1 cellular context compared by ENCODE assay signal in genomic region chr12:48105867-48106563, GRCh38.
A peak's percentile ranks its signal among the peaks of the same experiment; 100 is the strongest.
TF ChIP-seq lines count a peak whose summit lies in the region.

Gene SENP1, minus strand, starts transcription at chr12:48106079. Its CDS starts 4,607 bp downstream, at chr12:48101472.

TF ChIP-seq in HEK293, 187 proteins besides CTCF, POLR2A, EP300 and RAD21 (continued from another document and continues in another):
- TF ChIP-seq ZNF692 (tag by site-specific recombination; IDR thresholded peaks at IDR 0.05) (peak; percentile 74; the same call in 1 of the 2 replicates), ZBTB21 (tag by site-specific recombination; IDR thresholded peaks at IDR 0.05) (peak; percentile 49; the same call in 1 of the 2 replicates), SP7 (tag by site-specific recombination; IDR thresholded peaks at IDR 0.05) (peak; percentile 87), ZNF501 (tag by site-specific recombination; IDR thresholded peaks at IDR 0.05) (peak; percentile 98), SCRT1 (tag by site-specific recombination; IDR thresholded peaks at IDR 0.05; ENCODE audit: borderline replicate concordance) (peak; percentile 93), OVOL3 (tag by site-specific recombination; IDR thresholded peaks at IDR 0.05) (peak; percentile 63), ZNF830 (tag by site-specific recombination; IDR thresholded peaks at IDR 0.05; ENCODE audit: low read depth) (no peak), ZNF510 (tag by site-specific recombination; IDR thresholded peaks at IDR 0.05; ENCODE audit: insufficient replicate concordance) (no peak), ZNF114 (tag by site-specific recombination; IDR thresholded peaks at IDR 0.05) (no peak), ZNF19 (tag by site-specific recombination; IDR thresholded peaks at IDR 0.05; ENCODE audit: low read depth) (no peak), ZNF555 (tag by site-specific recombination; conservative IDR thresholded peaks at IDR 0.05) (no peak), HOXC10 (CRISPR knock-in tag; IDR thresholded peaks at IDR 0.05) (no peak), SALL2 (tag by site-specific recombination; IDR thresholded peaks at IDR 0.05; ENCODE audit: borderline replicate concordance) (no peak), ZNF362 (tag by site-specific recombination; IDR thresholded peaks at IDR 0.05) (no peak), BCL11B (tag by site-specific recombination; IDR thresholded peaks at IDR 0.05; ENCODE audit: low read depth) (peak; percentile 52; the same call in 1 of the 2 replicates), ZNF837 (tag by site-specific recombination; IDR thresholded peaks at IDR 0.05) (peak; percentile 79; the same call in 1 of the 2 replicates), ZNF174 (tag by site-specific recombination; IDR thresholded peaks at IDR 0.05) (no peak), KLF9 (tag by site-specific recombination; IDR thresholded peaks at IDR 0.05; ENCODE audit: low read depth) (peak; percentile 91), ZNF138 (tag by site-specific recombination; IDR thresholded peaks at IDR 0.05; ENCODE audit: borderline replicate concordance) (no peak), ZNF18 (tag by site-specific recombination; IDR thresholded peaks at IDR 0.05) (0 out of 2 replicates have a peak, but pooled peaks have one; percentile 19), ZNF140 (tag by site-specific recombination; IDR thresholded peaks at IDR 0.05) (no peak), REPIN1 (tag by site-specific recombination; IDR thresholded peaks at IDR 0.05; ENCODE audit: low read depth) (peak; percentile 81; the same call in 1 of the 2 replicates), ZNF629 (tag by site-specific recombination; IDR thresholded peaks at IDR 0.05) (peak; percentile 83), ZNF404 (tag by site-specific recombination; IDR thresholded peaks at IDR 0.05) (no peak), MYNN (tag by site-specific recombination; IDR thresholded peaks at IDR 0.05; ENCODE audit: borderline replicate concordance) (no peak), ZNF639 (tag by site-specific recombination; IDR thresholded peaks at IDR 0.05) (peak; percentile 98), ZNF544 (tag by site-specific recombination; IDR thresholded peaks at IDR 0.05) (no peak), RBAK (tag by site-specific recombination; IDR thresholded peaks at IDR 0.05) (no peak), ZNF600 (tag by site-specific recombination; IDR thresholded peaks at IDR 0.05) (peak; percentile 67), ELK4 (IDR thresholded peaks at IDR 0.05; ENCODE audit: borderline replicate concordance, low read depth, low read length) (no peak; the same call in 1 of the 2 replicates), ZNF521 (tag by site-specific recombination; IDR thresholded peaks at IDR 0.05) (no peak), YY1 (tag by site-specific recombination; IDR thresholded peaks at IDR 0.05) (peak; percentile 77), MZF1 (tag by site-specific recombination; IDR thresholded peaks at IDR 0.05; ENCODE audit: borderline replicate concordance) (no peak), ZBTB11 (tag by site-specific recombination; conservative IDR thresholded peaks at IDR 0.05; ENCODE audit: low read depth) (peak; percentile 100), ZNF777 (tag by site-specific recombination; IDR thresholded peaks at IDR 0.05; ENCODE audit: borderline replicate concordance) (no peak), ZXDB (tag by site-specific recombination; IDR thresholded peaks at IDR 0.05) (peak; percentile 94), KLF16 (tag by site-specific recombination; IDR thresholded peaks at IDR 0.05) (peak; percentile 93), ZNF426 (tag by site-specific recombination; IDR thresholded peaks at IDR 0.05) (no peak), ZNF10 (tag by site-specific recombination; IDR thresholded peaks at IDR 0.05) (no peak; the same call in 1 of the 2 replicates), PRDM10 (tag by site-specific recombination; IDR thresholded peaks at IDR 0.05) (peak; percentile 83), ZNF488 (tag by site-specific recombination; IDR thresholded peaks at IDR 0.05) (0 out of 2 replicates have a peak, but pooled peaks have one; percentile 6), ZNF292 (tag by site-specific recombination; IDR thresholded peaks at IDR 0.05; ENCODE audit: borderline replicate concordance, low read depth) (no peak), ZNF354C (tag by site-specific recombination; IDR thresholded peaks at IDR 0.05; ENCODE audit: borderline replicate concordance, low read depth) (no peak), ZNF843 (tag by site-specific recombination; IDR thresholded peaks at IDR 0.05) (peak; percentile 69; the same call in 1 of the 2 replicates), ZNF670 (tag by site-specific recombination; IDR thresholded peaks at IDR 0.05; ENCODE audit: low read depth) (no peak), ZFP69B (tag by site-specific recombination; IDR thresholded peaks at IDR 0.05) (peak; percentile 69), ZNF248 (tag by site-specific recombination; IDR thresholded peaks at IDR 0.05) (no peak), ZEB2 (tag by site-specific recombination; IDR thresholded peaks at IDR 0.05) (peak; percentile 98), ZSCAN16 (tag by site-specific recombination; IDR thresholded peaks at IDR 0.05) (no peak), PRDM4 (tag by site-specific recombination; IDR thresholded peaks at IDR 0.05) (peak; percentile 39; the same call in 1 of the 2 replicates)
